15 cellular contexts compared by ENCODE assay signal in genomic region chr5:131324311-131324710, GRCh38.
A peak's percentile ranks its signal among the peaks of the same experiment; 100 is the strongest.
DNase-seq lines count a peak whose midpoint lies in the region; ATAC-seq and TF ChIP-seq lines count a peak whose summit lies in the region.
"Had no signal": no experiment of that assay in that cellular context is flagged by ENCODE, and none has a peak within 500 bp of the region (broad histone marks: within the 10 kb centered on the region; RNA-seq: fewer than 3 reads in every experiment).

No MANE protein-coding gene starts in this region.

- peak overlapping the region; percentile 75 for H3K27ac Mint-ChIP-seq in stimulated activated naive CD8-positive, alpha-beta T cell treated with anti-CD3 and anti-CD28 coated beads, Interleukin-15, Interleukin-2, amounts not matched to agents 100 ng/mL and 50 ng/mL, for 24 hours
- H3K27ac Mint-ChIP-seq in stimulated activated naive CD8-positive, alpha-beta T cell treated with anti-CD3 and anti-CD28 coated beads, Interleukin-15, amount 100 ng/mL, for 72 hours, result no peak overlapping the region
- peak overlapping the region; percentile 48 for H3K27ac Mint-ChIP-seq in mesothelial cell of epicardium

- H3K9me3 Mint-ChIP-seq in stimulated activated naive CD8-positive, alpha-beta T cell treated with anti-CD3 and anti-CD28 coated beads, Interleukin-15, Interleukin-2, amounts not matched to agents 100 ng/mL and 50 ng/mL, for 24 hours, result no peaks in the 10 kb centered on the region
- no peaks in the 10 kb centered on the region for H3K9me3 Mint-ChIP-seq in stimulated activated naive CD8-positive, alpha-beta T cell treated with anti-CD3 and anti-CD28 coated beads, Interleukin-15, amount 100 ng/mL, for 72 hours
- peaks cover 6% of the 10 kb centered on the region for H3K9me3 Mint-ChIP-seq in mesothelial cell of epicardium
- H3K9me3 Mint-ChIP-seq: T-helper 2 cell treated with Interferon-gamma antibody and Interleukin-4, amounts not matched to agents 5 μg/mL and 100 μg/mL, for 36 hours had no signal

- intact Hi-C loops in upper lobe of right lung (cut with DNase I), result no loop called here

- peaks cover 88% of the 10 kb centered on the region for H3K4me1 Mint-ChIP-seq in stimulated activated naive CD8-positive, alpha-beta T cell treated with anti-CD3 and anti-CD28 coated beads, Interleukin-15, Interleukin-2, amounts not matched to agents 100 ng/mL and 50 ng/mL, for 24 hours (ENCODE audit: low read depth)
- H3K4me1 Mint-ChIP-seq in stimulated activated naive CD8-positive, alpha-beta T cell treated with anti-CD3 and anti-CD28 coated beads, Interleukin-15, amount 100 ng/mL, for 72 hours, result peaks cover 99% of the 10 kb centered on the region
- H3K4me1 Mint-ChIP-seq in mesothelial cell of epicardium, result peaks cover 16% of the 10 kb centered on the region

- H3K36me3 ChIP-seq in upper lobe of right lung, result no peaks in the 10 kb centered on the region
- H3K36me3 ChIP-seq: cardiac muscle cell had no signal

- TF ChIP-seq CTCF in mesothelial cell of epicardium (IDR thresholded peaks at IDR 0.05; ENCODE audit: unreplicated experiment) (no peak), upper lobe of right lung (IDR thresholded peaks at IDR 0.05) (no peak)

- H3K4me1 ChIP-seq in upper lobe of right lung, result peaks cover 22% of the 10 kb centered on the region
- H3K4me1 ChIP-seq: BLaER1 had no signal

- no peak overlapping the region for H3K4me3 Mint-ChIP-seq in stimulated activated naive CD8-positive, alpha-beta T cell treated with anti-CD3 and anti-CD28 coated beads, Interleukin-15, Interleukin-2, amounts not matched to agents 100 ng/mL and 50 ng/mL, for 24 hours
- H3K4me3 Mint-ChIP-seq in stimulated activated naive CD8-positive, alpha-beta T cell treated with anti-CD3 and anti-CD28 coated beads, Interleukin-15, amount 100 ng/mL, for 72 hours, result peak overlapping the region in 1 of 2 donors; percentile 13
- no peak overlapping the region for H3K4me3 Mint-ChIP-seq in mesothelial cell of epicardium
- H3K4me3 Mint-ChIP-seq: T-helper 2 cell treated with Interferon-gamma antibody and Interleukin-4, amounts not matched to agents 5 μg/mL and 100 μg/mL, for 36 hours had no signal

- no peak overlapping the region for H3K4me3 ChIP-seq in upper lobe of right lung
- H3K4me3 ChIP-seq: BLaER1, cardiac muscle cell, tibial artery had no signal

- H3K27me3 Mint-ChIP-seq in stimulated activated naive CD8-positive, alpha-beta T cell treated with anti-CD3 and anti-CD28 coated beads, Interleukin-15, Interleukin-2, amounts not matched to agents 100 ng/mL and 50 ng/mL, for 24 hours, result no peaks in the 10 kb centered on the region
- H3K27me3 Mint-ChIP-seq in stimulated activated naive CD8-positive, alpha-beta T cell treated with anti-CD3 and anti-CD28 coated beads, Interleukin-15, amount 100 ng/mL, for 72 hours, result no peaks in the 10 kb centered on the region
- no peaks in the 10 kb centered on the region for H3K27me3 Mint-ChIP-seq in mesothelial cell of epicardium (ENCODE audit: low read depth)

- no peaks in the 10 kb centered on the region for H3K27me3 ChIP-seq in upper lobe of right lung
- H3K27me3 ChIP-seq: BLaER1, cardiac muscle cell, tibial artery had no signal

- H3K36me3 Mint-ChIP-seq in stimulated activated naive CD8-positive, alpha-beta T cell treated with anti-CD3 and anti-CD28 coated beads, Interleukin-15, Interleukin-2, amounts not matched to agents 100 ng/mL and 50 ng/mL, for 24 hours (ENCODE audit: low read depth), result peaks cover 57% of the 10 kb centered on the region
- H3K36me3 Mint-ChIP-seq in mesothelial cell of epicardium, result peaks cover 14% of the 10 kb centered on the region

- ATAC-seq in stimulated activated naive CD8-positive, alpha-beta T cell treated with anti-CD3 and anti-CD28 coated beads, Interleukin-15, amount 100 ng/mL, for 72 hours, result no peak
- ATAC-seq in upper lobe of right lung, result no peak
- no peak for ATAC-seq in GM18519 (IDR thresholded peaks at IDR 0.05; ENCODE audit: low FRiP score, unreplicated experiment)
- ATAC-seq: left colon had no signal

- DNase-seq in stimulated activated naive CD8-positive, alpha-beta T cell treated with anti-CD3 and anti-CD28 coated beads, Interleukin-15, amount 100 ng/mL, for 72 hours, result no peak
- DNase-seq in cerebellar cortex (ENCODE audit: low spot score), result peak; percentile 46
- no peak for DNase-seq in mesothelial cell of epicardium (ENCODE audit: low spot score in 2 of 2, unreplicated experiment in 2 of 2)
- DNase-seq in upper lobe of right lung, result no peak
- no peak for DNase-seq in NCI-H1436 (lab: John Stamatoyannopoulos, UW)
- no peak for DNase-seq in DMS53 (lab: John Stamatoyannopoulos, UW)
- DNase-seq: KG1, left colon, OCI-M1, tibial artery had no signal

- H3K27ac ChIP-seq in upper lobe of right lung, result no peak overlapping the region
- H3K27ac ChIP-seq: BLaER1, cardiac muscle cell, tibial artery had no signal

- H3K9me3 ChIP-seq in upper lobe of right lung, result no peaks in the 10 kb centered on the region
- H3K9me3 ChIP-seq: tibial artery had no signal

Comparison
In these comparisons a context has a peak if more than half of its experiments do, and no peak if none do; other contexts are left out.
1. H3K27ac Mint-ChIP-seq: peak in stimulated activated naive CD8-positive, alpha-beta T cell treated with anti-CD3 and anti-CD28 coated beads, Interleukin-15, Interleukin-2, amounts not matched to agents 100 ng/mL and 50 ng/mL, for 24 hours (single experiment) and mesothelial cell of epicardium (single experiment); none in stimulated activated naive CD8-positive, alpha-beta T cell treated with anti-CD3 and anti-CD28 coated beads, Interleukin-15, amount 100 ng/mL, for 72 hours (0 of 2).